Comparison of ENCODE assay signal across 14 cellular contexts in the genomic region with DNA sequence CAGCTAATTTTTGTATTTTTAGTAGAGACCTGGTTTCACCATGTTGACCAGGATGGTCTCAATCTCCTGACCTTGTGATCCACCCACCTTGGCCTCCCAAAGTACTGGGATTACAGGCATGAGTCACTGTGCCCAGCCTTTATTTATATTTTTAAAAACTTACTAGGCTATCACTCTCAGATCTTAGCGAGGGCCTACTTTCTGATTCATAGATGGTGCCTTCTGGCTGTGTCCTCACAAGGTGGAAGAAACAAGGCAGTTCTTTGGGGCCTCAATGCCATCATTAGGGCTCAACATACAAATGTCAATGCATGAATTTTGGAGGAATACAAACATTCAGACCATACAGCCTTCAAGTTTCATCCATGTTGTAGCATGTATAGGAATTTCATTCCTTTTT. TPM values are rescaled to one million over a fixed set of nuclear protein-coding genes. Genes with fewer than 3 reads are reported as not detected.
A peak's percentile ranks its signal among the peaks of the same experiment; 100 is the strongest.
DNase-seq lines count a peak whose midpoint lies in the region; ATAC-seq and TF ChIP-seq lines count a peak whose summit lies in the region.
"Had no signal": no experiment of that assay in that cellular context is flagged by ENCODE, and none has a peak within 500 bp of the region (broad histone marks: within the 10 kb centered on the region; RNA-seq: fewer than 3 reads in every experiment).

No MANE protein-coding gene starts in this region.

- POLR2A ChIA-PET in PC-3 (lab: Charles Lee; ENCODE audit: unreplicated experiment): no interaction called here
- POLR2A ChIA-PET in CD4-positive, alpha-beta T cell (lab: Charles Lee): interaction anchor here (1.1 kb wide), 1 partner anchor 33 kb away, joined by 3 read pairs; no protein-coding TSS in a partner anchor

- peak; percentile 46 for ATAC-seq in PC-3
- ATAC-seq in CD4-positive, alpha-beta T cell (ENCODE audit: poor library complexity): no peak

- H3K9me3 ChIP-seq in PC-3 (ENCODE audit: low read length) (no peaks in the 10 kb centered on the region), sigmoid colon (no peaks in the 10 kb centered on the region)
- H3K9me3 ChIP-seq in CD4-positive, alpha-beta T cell (ENCODE audit: control insufficient read depth, low read length): no peaks in the 10 kb centered on the region

- DNase-seq in ELR (ENCODE audit: low read depth) (peak; percentile 23), PC-3 (peak; percentile 21), epithelial cell of prostate (ENCODE audit: low read depth, low spot score) (no peak), sigmoid colon (no peak), kidney tubule cell (ENCODE audit: low spot score) (no peak), activated gamma-delta T cell treated with Interleukin-2 at 50 U/mL for 16 hours (no peak)
- DNase-seq in CD4-positive, alpha-beta T cell: no peak
- DNase-seq: ACHN, DMS79, NCI-H1105 treated with DMSO at 0.1 percent for 48 hours, NCI-H510A treated with DMSO at 0.1 percent for 48 hours, NCI-H774, OCI-M1, SHP77 had no signal

- no peaks in the 10 kb centered on the region for H3F3A ChIP-seq in PC-3 (ENCODE audit: low read length, unreplicated experiment)

- peaks cover 21% of the 10 kb centered on the region for H3K4me1 ChIP-seq in PC-3 (ENCODE audit: insufficient read depth, low read length)
- H3K4me1 ChIP-seq in sigmoid colon: peaks cover 0 to 78% (median 62%) of the 10 kb centered on the region in 4 donors

- CTCF ChIA-PET in PC-3 (lab: Charles Lee): no interaction called here
- CTCF ChIA-PET in CD4-positive, alpha-beta T cell (lab: Charles Lee): interaction anchor here (0.6 kb wide), 1 partner anchor 49 kb away, joined by 3 read pairs; no protein-coding TSS in a partner anchor

- H4K20me1 ChIP-seq in PC-3 (ENCODE audit: low read length): no peaks in the 10 kb centered on the region

- no peaks in the 10 kb centered on the region for H3K9me3 Mint-ChIP-seq in CD4-positive, alpha-beta T cell

- H3K79me2 ChIP-seq in PC-3 (ENCODE audit: low read length): no peaks in the 10 kb centered on the region

- no peak overlapping the region for H3K4me2 ChIP-seq in PC-3 (ENCODE audit: low read length)

- intact Hi-C loops in PC-3 (cut with micrococcal nuclease): no loop called here
- intact Hi-C loops in sigmoid colon (cut with DNase I): no loop called here
- intact Hi-C loops in CD4-positive, alpha-beta T cell (cut with DNase I, micrococcal nuclease): no loop called here

- H3K27ac ChIP-seq in PC-3 (ENCODE audit: low read length) (no peak overlapping the region), epithelial cell of prostate (peak overlapping the region; percentile 30), sigmoid colon (peak overlapping the region; percentile 91 to 98 (median 94))
- H3K27ac ChIP-seq in CD4-positive, alpha-beta T cell (ENCODE audit: low read depth, low read length): no peak overlapping the region

- H3K4me3 Mint-ChIP-seq in CD4-positive, alpha-beta T cell: no peak overlapping the region

- H3K9ac ChIP-seq in PC-3 (ENCODE audit: low read length): no peak overlapping the region

- no peak overlapping the region for H2AFZ ChIP-seq in PC-3 (ENCODE audit: low read length)

- H3K36me3 ChIP-seq in PC-3 (ENCODE audit: low read depth, low read length) (no peaks in the 10 kb centered on the region), sigmoid colon (no peaks in the 10 kb centered on the region)

- BruUV-seq in PC-3 (replicated peaks; lab: Mats Ljungman, UMichigan): no TSS peak

- peaks cover 67% of the 10 kb centered on the region for H3K4me1 Mint-ChIP-seq in CD4-positive, alpha-beta T cell (ENCODE audit: low read depth)

- no peaks in the 10 kb centered on the region for H3K9me2 ChIP-seq in PC-3 (replicated peaks; ENCODE audit: low read length)

- no peaks in the 10 kb centered on the region for H3K27me3 ChIP-seq in PC-3 (ENCODE audit: low read length)
- H3K27me3 ChIP-seq in sigmoid colon: no peaks in the 10 kb centered on the region
- H3K27me3 ChIP-seq in CD4-positive, alpha-beta T cell (ENCODE audit: control insufficient read depth, insufficient read depth, low read length): no peaks in the 10 kb centered on the region

- no peak overlapping the region for H3K27ac Mint-ChIP-seq in CD4-positive, alpha-beta T cell

- TF ChIP-seq POLR2A in sigmoid colon (IDR thresholded peaks at IDR 0.05): no peak

- peaks cover 18% of the 10 kb centered on the region for H3K36me3 Mint-ChIP-seq in CD4-positive, alpha-beta T cell (ENCODE audit: low read depth)

- 49 to 77% methylated on average over 1 of the region's 1 CpG for WGBS in sigmoid colon, 2 donors

- TF ChIP-seq CTCF in PC-3 (conservative IDR thresholded peaks at IDR 0.05; ENCODE audit: low read depth, low read length) (no peak), sigmoid colon (IDR thresholded peaks at IDR 0.05) (no peak)
- no peak for TF ChIP-seq CTCF in CD4-positive, alpha-beta T cell (IDR thresholded peaks at IDR 0.05)

- H3K4me3 ChIP-seq in PC-3 (ENCODE audit: low read length): no peak overlapping the region
- no peak overlapping the region for H3K4me3 ChIP-seq in sigmoid colon

- no peak for TF ChIP-seq EP300 in sigmoid colon (IDR thresholded peaks at IDR 0.05)

- H3K27me3 Mint-ChIP-seq in CD4-positive, alpha-beta T cell: no peaks in the 10 kb centered on the region

RNA-seq across cellular contexts. Expression of a gene that starts 2.4 kb away (rescaled TPM):
- 0.84 and 0.92 TPM in 2 replicates for total RNA-seq in PC-3 (2014; rRNA removed)
- 10 to 100 TPM; 44.4 to 99.4 (median 68.0) TPM for total RNA-seq in sigmoid colon
- 10 to 100 TPM; 14.4 to 49.8 (median 16.2) TPM for polyA plus RNA-seq in sigmoid colon
- 10 to 100 TPM; 33.0 to 34.9 TPM for total RNA-seq in CD4-positive, alpha-beta T cell

RNA-seq across cellular contexts. Expression of a gene that starts 51.0 kb away (rescaled TPM):
- total RNA-seq in PC-3 (2014; rRNA removed) (8.6 and 10.7 TPM in 2 replicates), sigmoid colon (10 to 100 TPM; 18.2 to 36.4 (median 25.9) TPM)
- polyA plus RNA-seq in sigmoid colon: 1 to 10 TPM; 3.6 to 7.3 (median 6.2) TPM
- 10 to 100 TPM; 28.0 to 29.8 TPM for total RNA-seq in CD4-positive, alpha-beta T cell

Comparison
In these comparisons a context has a peak if more than half of its experiments do, and no peak if none do; other contexts are left out.
1. DNase-seq: peak in ELR (single experiment) and PC-3 (single experiment); none in epithelial cell of prostate (single experiment), sigmoid colon (single experiment), kidney tubule cell (single experiment), activated gamma-delta T cell treated with Interleukin-2 at 50 U/mL for 16 hours (single experiment) and CD4-positive, alpha-beta T cell (0 of 10).
2. H3K27ac ChIP-seq: peak in epithelial cell of prostate (single experiment) and sigmoid colon (4 of 4); none in PC-3 (single experiment) and CD4-positive, alpha-beta T cell (single experiment).
3. RNA of a gene that starts 2.4 kb away (total RNA-seq): 44.4 to 99.4 TPM in sigmoid colon and 33.0 to 34.9 TPM in CD4-positive, alpha-beta T cell; 0.84 to 0.92 TPM in PC-3; every median in the first group is over 10 times any median in the second.